8 cellular contexts compared by ENCODE assay signal in genomic region chr3:98022978-98023820, GRCh38. TPM values are rescaled to one million over a fixed set of nuclear protein-coding genes. Genes with fewer than 3 reads are reported as not detected.
A peak's percentile ranks its signal among the peaks of the same experiment; 100 is the strongest.
DNase-seq lines count a peak whose midpoint lies in the region; ATAC-seq and TF ChIP-seq lines count a peak whose summit lies in the region.

No MANE protein-coding gene starts in this region.

- POLR2A ChIA-PET in BJ (lab: Charles Lee) = no interaction called here
- POLR2A ChIA-PET in activated CD4-positive, alpha-beta memory T cell treated with anti-CD3 and anti-CD28 coated beads for 36 hours (lab: Charles Lee) = interaction anchor here (1.5 kb wide), 1 partner anchor 10 kb away, joined by 3 read pairs; no protein-coding TSS in a partner anchor

- H3K4me1 ChIP-seq in lung (ENCODE audit: control insufficient read depth in 2 of 2, insufficient read depth in 2 of 2, low read length in 2 of 2) = no peaks in the 10 kb centered on the region

- CTCF ChIA-PET in BJ (lab: Yijun Ruan, JAX) = interaction anchor here (0.6 to 5.8 kb wide), 29 partner anchors 9 to 304 kb away, joined by 3 to 78 read pairs (median 4); partner anchors contain the start of genes ARL6 and CRYBG3
- CTCF ChIA-PET in activated CD4-positive, alpha-beta memory T cell treated with anti-CD3 and anti-CD28 coated beads for 36 hours (lab: Charles Lee) = interaction anchor here (0.5 to 6.6 kb wide), 35 partner anchors 8 to 879 kb away, joined by 3 to 90 read pairs (median 4); partner anchors contain the start of genes ARL6, CRYBG3, DCBLD2 and RIOX2

- H3K27me3 Mint-ChIP-seq in activated CD4-positive, alpha-beta memory T cell treated with anti-CD3 and anti-CD28 coated beads for 36 hours = no peaks in the 10 kb centered on the region

- intact Hi-C loops in activated CD4-positive, alpha-beta memory T cell treated with anti-CD3 and anti-CD28 coated beads for 36 hours (cut with micrococcal nuclease) = loop anchor here (1.0 to 5.0 kb wide), 5 partner anchors 52 to 1161 kb away; no protein-coding TSS in a partner anchor
- intact Hi-C loops in dorsolateral prefrontal cortex (cut with DNase I) = loop anchor here (1.0 to 2.0 kb wide), 3 partner anchors 50 to 230 kb away; partner anchors contain the start of gene RIOX2 (in 1 of the 2)

- no peaks in the 10 kb centered on the region for H3K9me3 Mint-ChIP-seq in activated CD4-positive, alpha-beta memory T cell treated with anti-CD3 and anti-CD28 coated beads for 36 hours

- no peak overlapping the region for H3K4me3 Mint-ChIP-seq in activated CD4-positive, alpha-beta memory T cell treated with anti-CD3 and anti-CD28 coated beads for 36 hours

- H3K9me3 ChIP-seq in lung (ENCODE audit: control insufficient read depth in 2 of 2, insufficient read depth in 1 of 2, low read length in 1 of 2) = no peaks in the 10 kb centered on the region

- H3K4me3 ChIP-seq in BJ (ENCODE audit: low read depth, low read length) (no peak overlapping the region), dorsolateral prefrontal cortex (peak overlapping the region in 1 of 59 donors; percentile 7), lung (no peak overlapping the region)

- no peak overlapping the region for H3K27ac Mint-ChIP-seq in activated CD4-positive, alpha-beta memory T cell treated with anti-CD3 and anti-CD28 coated beads for 36 hours

- TF ChIP-seq CTCF in BJ (IDR thresholded peaks at IDR 0.05; ENCODE audit: insufficient read depth, low read depth, low read length) = peak; percentile 92
- TF ChIP-seq CTCF in dorsolateral prefrontal cortex (IDR thresholded peaks at IDR 0.05 in 54 of 56, conservative IDR thresholded peaks at IDR 0.05 in 2 of 56; ENCODE audit: low read depth in 1 of 56, partially characterized antibody in 56 of 56) = peak in 55 of 56 donors; percentile 95 to 100 (median 99)
- TF ChIP-seq CTCF in lung (IDR thresholded peaks at IDR 0.05; ENCODE audit: control extremely low read depth, extremely low read depth) = peak; percentile 95

- H3K36me3 Mint-ChIP-seq in activated CD4-positive, alpha-beta memory T cell treated with anti-CD3 and anti-CD28 coated beads for 36 hours = no peaks in the 10 kb centered on the region

- no peak for DNase-seq in BJ (ENCODE audit: low read depth)
- peak; percentile 32 for DNase-seq in GM19238 (ENCODE audit: insufficient read length, low spot score)
- peak; percentile 76 for DNase-seq in NCI-H774 (lab: John Stamatoyannopoulos, UW)
- peak; percentile 93 for DNase-seq in activated CD4-positive, alpha-beta memory T cell treated with anti-CD3 and anti-CD28 coated beads for 36 hours
- peak; percentile 88 to 99 (median 92) for DNase-seq in dorsolateral prefrontal cortex
- DNase-seq in lung (ENCODE audit: low spot score) = peak; percentile 89
- DNase-seq in stimulated activated CD8-positive, alpha-beta memory T cell treated with anti-CD3 and anti-CD28 coated beads, Interleukin-12 subunit alpha, Interleukin-12 subunit beta, amount 100 ng/mL, for 4 hours (ENCODE audit: low read depth) = peak; percentile 71

- peaks cover 5% of the 10 kb centered on the region for H3K4me1 Mint-ChIP-seq in activated CD4-positive, alpha-beta memory T cell treated with anti-CD3 and anti-CD28 coated beads for 36 hours (ENCODE audit: low read depth)

- no peaks in the 10 kb centered on the region for H3K27me3 ChIP-seq in BJ (ENCODE audit: control insufficient read depth, insufficient read depth, low read length)
- peaks cover 0 to 4% (median 0%) of the 10 kb centered on the region in 45 donors for H3K27me3 ChIP-seq in dorsolateral prefrontal cortex
- H3K27me3 ChIP-seq in lung (ENCODE audit: control insufficient read depth, insufficient read depth) = no peaks in the 10 kb centered on the region

- 31 to 35% methylated on average over 13 of the region's 13 CpGs for WGBS in lung, 2 donors

- H3K36me3 ChIP-seq in BJ (ENCODE audit: control insufficient read depth, insufficient read depth, low read length) (no peaks in the 10 kb centered on the region), lung (ENCODE audit: control insufficient read depth in 2 of 2, insufficient read depth in 2 of 2, low read length in 2 of 2) (no peaks in the 10 kb centered on the region)

- no peak overlapping the region for H3K27ac ChIP-seq in dorsolateral prefrontal cortex
- H3K27ac ChIP-seq in lung (ENCODE audit: low read depth in 1 of 2, low read length in 1 of 2) = no peak overlapping the region

- ATAC-seq in HG03460 (IDR thresholded peaks at IDR 0.05; ENCODE audit: unreplicated experiment) (peak; percentile 54), lung (ENCODE audit: insufficient read depth, low FRiP score) (peak; percentile 59)

RNA-seq across cellular contexts. Expression of gene GABRR3, which starts 11.9 kb away (rescaled TPM):
- polyA plus RNA-seq in BJ (2011; rRNA removed) = not detected in 2 replicates
- not detected in 2 replicates for polyA minus RNA-seq in BJ (2011; rRNA and poly(A)+ RNA removed)
- total RNA-seq in activated CD4-positive, alpha-beta memory T cell treated with anti-CD3 and anti-CD28 coated beads for 36 hours = not detected
- total RNA-seq in dorsolateral prefrontal cortex = under 1 TPM in 5 of 120 experiments, not detected in 115; 0.07 to 0.43 (median 0.10) TPM
- total RNA-seq in lung = under 1 TPM in 1 of 2 donors, not detected in 1; 0.09 TPM
- not detected for polyA plus RNA-seq in lung

RNA-seq across cellular contexts. Expression of gene RIOX2, which starts 51.0 kb away (rescaled TPM):
- 19.6 and 24.2 TPM in 2 replicates for polyA plus RNA-seq in BJ (2011; rRNA removed)
- polyA minus RNA-seq in BJ (2011; rRNA and poly(A)+ RNA removed) = 10.8 and 23.8 TPM in 2 replicates
- 10 to 100 TPM; 35.9 to 36.1 TPM for total RNA-seq in activated CD4-positive, alpha-beta memory T cell treated with anti-CD3 and anti-CD28 coated beads for 36 hours
- 10 to 100 TPM; 17.8 to 37.3 (median 27.6) TPM for total RNA-seq in dorsolateral prefrontal cortex
- 10 to 100 TPM; 26.8 to 41.3 TPM for total RNA-seq in lung
- 10 to 100 TPM; 16.3 to 17.6 TPM for polyA plus RNA-seq in lung
